23 cellular contexts compared by ENCODE assay signal in genomic region chr2:173282795-173283545, GRCh38.
"Had no signal": no experiment of that assay in that cellular context is flagged by ENCODE, and none has a peak within 500 bp of the region (broad histone marks: within the 10 kb centered on the region; RNA-seq: fewer than 3 reads in every experiment).

No MANE protein-coding gene starts in this region.

- H3K27ac ChIP-seq: ascending aorta, body of pancreas, cardiac muscle cell, KMS-11, Peyer's patch, SJSA1 had no signal

- DNase-seq: activated CD4-positive, alpha-beta T cell treated with anti-CD3 and anti-CD28 coated beads for 4 hours; activated CD8-positive, alpha-beta memory T cell treated with anti-CD3 and anti-CD28 coated beads, Interleukin-2, amount 50 U/mL, for 4 hours; activated CD8-positive, alpha-beta T cell treated with anti-CD3 and anti-CD28 coated beads for 36 hours; activated naive CD4-positive, alpha-beta T cell; activated T-cell treated with anti-CD3 and anti-CD28 coated beads, Interleukin-2, amount 50 U/mL, for 72 hours; amniotic stem cell; body of pancreas; MG63; MV-4-11; NCI-H1092 treated with DMSO at 0.1 percent for 48 hours; NCI-H1417 treated with DMSO at 0.1 percent for 48 hours; NCI-H187; NCI-H2081; NCI-H524; Peyer's patch; SHP77; SW 1271 had no signal

- H3K4me3 ChIP-seq: ascending aorta, body of pancreas, cardiac muscle cell, MG63, Peyer's patch, SJSA1 had no signal

- ATAC-seq: activated CD4-positive, CD25-positive, alpha-beta regulatory T cell treated with anti-CD3 and anti-CD28 coated beads, Interleukin-2, amount 50 U/mL, for 24 hours; activated CD8-positive, alpha-beta T cell treated with anti-CD3 and anti-CD28 coated beads for 36 hours; activated T-cell treated with anti-CD3 and anti-CD28 coated beads, Interleukin-2, amount 50 U/mL, for 72 hours; body of pancreas; SK-N-SH treated with all-trans-retinoic acid at 6 μM for 48 hours had no signal

- H3K27me3 ChIP-seq: ascending aorta, body of pancreas, cardiac muscle cell, MG63, Peyer's patch, SJSA1 had no signal

- H3K9me3 ChIP-seq: ascending aorta, body of pancreas, MG63, Peyer's patch, SJSA1 had no signal

- H3K36me3 ChIP-seq: ascending aorta, cardiac muscle cell, MG63, Peyer's patch, SJSA1 had no signal

- H3K4me1 ChIP-seq: ascending aorta, body of pancreas, Peyer's patch, SJSA1 had no signal
